Comparison of ENCODE assay signal across 8 cellular contexts in genomic region chr22:22207845-22208564, GRCh38. TPM values are rescaled to one million over a fixed set of nuclear protein-coding genes. Genes with fewer than 3 reads are reported as not detected.
DNase-seq lines count a peak whose midpoint lies in the region; ATAC-seq and TF ChIP-seq lines count a peak whose summit lies in the region.

No MANE protein-coding gene starts in this region.

- H3K27ac ChIP-seq in esophagus muscularis mucosa (replicated peaks in 1 of 4) (no peak overlapping the region), neuronal stem cell (replicated peaks; ENCODE audit: low read length) (no peak overlapping the region), thoracic aorta (no peak overlapping the region)

- H2AFZ ChIP-seq in neuronal stem cell (ENCODE audit: low read length), result peak overlapping the region; percentile 50

- WGBS in esophagus muscularis mucosa, result 28% methylated on average over 6 of the region's 6 CpGs
- WGBS in neuronal stem cell (ENCODE audit: extremely low coverage in 2 of 2, insufficient read length in 2 of 2, insufficient replicate concordance in 1 of 2), 2 donors, result no CpG with 5 or more reads among the region's 6 CpGs

- H3K36me3 ChIP-seq in esophagus muscularis mucosa, result no peaks in the 10 kb centered on the region
- H3K36me3 ChIP-seq in neuronal stem cell (replicated peaks in 1 of 2; ENCODE audit: control insufficient read depth in 2 of 2, insufficient read depth in 2 of 2, low read length in 2 of 2), result no peaks in the 10 kb centered on the region
- H3K36me3 ChIP-seq in thoracic aorta, result no peaks in the 10 kb centered on the region

- no peak overlapping the region for H2BK5ac ChIP-seq in neuronal stem cell (ENCODE audit: low read length)

- no peak overlapping the region for H2BK120ac ChIP-seq in neuronal stem cell (ENCODE audit: low read depth, low read length)

- H3K9me3 ChIP-seq in esophagus muscularis mucosa, result no peaks in the 10 kb centered on the region
- H3K9me3 ChIP-seq in neuronal stem cell (replicated peaks in 1 of 2; ENCODE audit: control insufficient read depth in 2 of 2, insufficient read depth in 1 of 2, low read depth in 1 of 2, low read length in 2 of 2), result no peaks in the 10 kb centered on the region
- H3K9me3 ChIP-seq in thoracic aorta, result no peaks in the 10 kb centered on the region

- H3K4me2 ChIP-seq in neuronal stem cell (ENCODE audit: insufficient read depth, low read length, poor library complexity, severe bottlenecking), result no peak overlapping the region

- H3K4me1 ChIP-seq in esophagus muscularis mucosa (no peaks in the 10 kb centered on the region), neuronal stem cell (ENCODE audit: control insufficient read depth in 2 of 2, insufficient read depth in 1 of 2, low read depth in 1 of 2, low read length in 2 of 2) (no peaks in the 10 kb centered on the region), thoracic aorta (ENCODE audit: control insufficient read depth in 1 of 2, low read depth in 2 of 2) (no peaks in the 10 kb centered on the region)

- H3K27me3 ChIP-seq in esophagus muscularis mucosa (peaks cover 0 to 77% (median 4%) of the 10 kb centered on the region in 4 donors), neuronal stem cell (ENCODE audit: control insufficient read depth in 3 of 3, insufficient read depth in 3 of 3, low read depth in 1 of 3, low read length in 3 of 3) (peaks cover 2 to 43% (median 33%) of the 10 kb centered on the region in 3 experiments), thoracic aorta (replicated peaks; ENCODE audit: insufficient read depth) (no peaks in the 10 kb centered on the region)

- TF ChIP-seq CTCF in esophagus muscularis mucosa (IDR thresholded peaks at IDR 0.05), result peak in 2 of 3 experiments; percentile 4 to 18
- peak; percentile 20 for TF ChIP-seq CTCF in thoracic aorta (IDR thresholded peaks at IDR 0.05)

- no peak overlapping the region for H3K4ac ChIP-seq in neuronal stem cell (ENCODE audit: low read length)

- TF ChIP-seq POLR2A in esophagus muscularis mucosa (IDR thresholded peaks at IDR 0.05; ENCODE audit: low read depth), result no peak

- ATAC-seq in GM19397 (IDR thresholded peaks at IDR 0.05; ENCODE audit: unreplicated experiment) (peak; percentile 80), HG03460 (IDR thresholded peaks at IDR 0.05; ENCODE audit: unreplicated experiment) (peak; percentile 71), thoracic aorta (ENCODE audit: insufficient number of reproducible peaks, low FRiP score, low read depth) (no peak)

- peak; percentile 92 for DNase-seq in COLO668 (lab: John Stamatoyannopoulos, UW; ENCODE audit: unreplicated experiment)
- peak; percentile 77 to 85 for DNase-seq in NOMO-1 (lab: John Stamatoyannopoulos, UW; ENCODE audit: unreplicated experiment in 2 of 2)
- DNase-seq in activated CD8-positive, alpha-beta memory T cell treated with anti-CD3 and anti-CD28 coated beads for 48 hours (ENCODE audit: low read depth in 2 of 3, low spot score in 2 of 3), result peak; percentile 57 to 91 (median 89)
- DNase-seq in esophagus muscularis mucosa (ENCODE audit: extremely low spot score), result no peak
- peak; percentile 56 for DNase-seq in neuronal stem cell (ENCODE audit: low spot score)
- DNase-seq in thoracic aorta (ENCODE audit: low spot score), result no peak

- no peaks in the 10 kb centered on the region for H3K79me1 ChIP-seq in neuronal stem cell (ENCODE audit: low read depth, low read length)

- intact Hi-C loops in esophagus muscularis mucosa (cut with DNase I), result no loop called here

- no peak overlapping the region for H3K9ac ChIP-seq in neuronal stem cell (ENCODE audit: low read depth, low read length, poor library complexity)

- H3K23ac ChIP-seq in neuronal stem cell (ENCODE audit: low read depth, low read length, poor library complexity), result peak overlapping the region; percentile 90

- TF ChIP-seq EP300 in esophagus muscularis mucosa (IDR thresholded peaks at IDR 0.05), result no peak

- no peak overlapping the region for H4K8ac ChIP-seq in neuronal stem cell (ENCODE audit: low read depth, low read length)

- H2BK15ac ChIP-seq in neuronal stem cell (ENCODE audit: low read length), result no peak overlapping the region

- no peak overlapping the region for H2AK5ac ChIP-seq in neuronal stem cell (ENCODE audit: low read depth, low read length)

- H4K91ac ChIP-seq in neuronal stem cell (ENCODE audit: low read depth, low read length, poor library complexity), result no peak overlapping the region

- no peak overlapping the region for H3K18ac ChIP-seq in neuronal stem cell (ENCODE audit: low read length)

- no peak overlapping the region for H3K14ac ChIP-seq in neuronal stem cell (ENCODE audit: low read length)

- H3K4me3 ChIP-seq in esophagus muscularis mucosa (no peak overlapping the region), neuronal stem cell (ENCODE audit: low read length in 2 of 2) (no peak overlapping the region), thoracic aorta (no peak overlapping the region)

- no peak overlapping the region for H2BK12ac ChIP-seq in neuronal stem cell (ENCODE audit: low read length)

RNA-seq across cellular contexts. Expression of gene VPREB1, which starts 36.6 kb away (rescaled TPM):
- not detected for total RNA-seq in esophagus muscularis mucosa
- not detected for polyA plus RNA-seq in neuronal stem cell (2013, experiment 1 of 2)
- not detected for polyA plus RNA-seq in neuronal stem cell (2013, experiment 2 of 2)
- total RNA-seq in thoracic aorta, result not detected

Comparison
In these comparisons a context has a peak if more than half of its experiments do, and no peak if none do; other contexts are left out.
1. DNase-seq: peak in COLO668 (single experiment), NOMO-1 (2 of 2), activated CD8-positive, alpha-beta memory T cell treated with anti-CD3 and anti-CD28 coated beads for 48 hours (3 of 3) and neuronal stem cell (single experiment); none in esophagus muscularis mucosa (single experiment) and thoracic aorta (single experiment).